ENCODE assay signal across 1 cellular context in genomic region chr14:24978862-24979724, GRCh38.
TF ChIP-seq lines count a peak whose summit lies in the region.

No MANE protein-coding gene starts in this region.

TF ChIP-seq in GM12878, 131 proteins besides CTCF, POLR2A, EP300 and RAD21 (continued from another document and continues in another):
- TF ChIP-seq POLR2AphosphoS2 (IDR thresholded peaks at IDR 0.05; ENCODE audit: low read depth, low read length): no peak
- TF ChIP-seq ATF7 (IDR thresholded peaks at IDR 0.05; ENCODE audit: low read depth): peak; percentile 98
- peak; percentile 32; the same call in 1 of the 2 replicates for TF ChIP-seq IRF4 (IDR thresholded peaks at IDR 0.05; ENCODE audit: low read depth, low read length)
- TF ChIP-seq CREB1 (IDR thresholded peaks at IDR 0.05; ENCODE audit: low read depth): no peak
- no peak for TF ChIP-seq BRCA1 (IDR thresholded peaks at IDR 0.05; ENCODE audit: low read depth, low read length)
- no peak for TF ChIP-seq POU2F2 (IDR thresholded peaks at IDR 0.05; ENCODE audit: borderline replicate concordance, low read depth, low read length)
- TF ChIP-seq ZNF592 (IDR thresholded peaks at IDR 0.05): no peak
- TF ChIP-seq RUNX3 (IDR thresholded peaks at IDR 0.05; ENCODE audit: low read length): peak; percentile 18; the same call in 1 of the 2 replicates
- no peak for TF ChIP-seq MXI1 (IDR thresholded peaks at IDR 0.05; ENCODE audit: low read depth, low read length)
- TF ChIP-seq, protein P1, sequence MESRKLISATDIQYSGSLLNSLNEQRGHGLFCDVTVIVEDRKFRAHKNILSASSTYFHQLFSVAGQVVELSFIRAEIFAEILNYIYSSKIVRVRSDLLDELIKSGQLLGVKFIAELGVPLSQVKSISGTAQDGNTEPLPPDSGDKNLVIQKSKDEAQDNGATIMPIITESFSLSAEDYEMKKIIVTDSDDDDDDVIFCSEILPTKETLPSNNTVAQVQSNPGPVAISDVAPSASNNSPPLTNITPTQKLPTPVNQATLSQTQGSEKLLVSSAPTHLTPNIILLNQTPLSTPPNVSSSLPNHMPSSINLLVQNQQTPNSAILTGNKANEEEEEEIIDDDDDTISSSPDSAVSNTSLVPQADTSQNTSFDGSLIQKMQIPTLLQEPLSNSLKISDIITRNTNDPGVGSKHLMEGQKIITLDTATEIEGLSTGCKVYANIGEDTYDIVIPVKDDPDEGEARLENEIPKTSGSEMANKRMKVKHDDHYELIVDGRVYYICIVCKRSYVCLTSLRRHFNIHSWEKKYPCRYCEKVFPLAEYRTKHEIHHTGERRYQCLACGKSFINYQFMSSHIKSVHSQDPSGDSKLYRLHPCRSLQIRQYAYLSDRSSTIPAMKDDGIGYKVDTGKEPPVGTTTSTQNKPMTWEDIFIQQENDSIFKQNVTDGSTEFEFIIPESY (IDR thresholded peaks at IDR 0.05): no peak
- no peak for TF ChIP-seq SMAD1 (IDR thresholded peaks at IDR 0.05; ENCODE audit: low read depth, partially characterized antibody)
- TF ChIP-seq CHD1 (IDR thresholded peaks at IDR 0.05; ENCODE audit: low read depth, low read length): no peak
- TF ChIP-seq, protein P2, sequence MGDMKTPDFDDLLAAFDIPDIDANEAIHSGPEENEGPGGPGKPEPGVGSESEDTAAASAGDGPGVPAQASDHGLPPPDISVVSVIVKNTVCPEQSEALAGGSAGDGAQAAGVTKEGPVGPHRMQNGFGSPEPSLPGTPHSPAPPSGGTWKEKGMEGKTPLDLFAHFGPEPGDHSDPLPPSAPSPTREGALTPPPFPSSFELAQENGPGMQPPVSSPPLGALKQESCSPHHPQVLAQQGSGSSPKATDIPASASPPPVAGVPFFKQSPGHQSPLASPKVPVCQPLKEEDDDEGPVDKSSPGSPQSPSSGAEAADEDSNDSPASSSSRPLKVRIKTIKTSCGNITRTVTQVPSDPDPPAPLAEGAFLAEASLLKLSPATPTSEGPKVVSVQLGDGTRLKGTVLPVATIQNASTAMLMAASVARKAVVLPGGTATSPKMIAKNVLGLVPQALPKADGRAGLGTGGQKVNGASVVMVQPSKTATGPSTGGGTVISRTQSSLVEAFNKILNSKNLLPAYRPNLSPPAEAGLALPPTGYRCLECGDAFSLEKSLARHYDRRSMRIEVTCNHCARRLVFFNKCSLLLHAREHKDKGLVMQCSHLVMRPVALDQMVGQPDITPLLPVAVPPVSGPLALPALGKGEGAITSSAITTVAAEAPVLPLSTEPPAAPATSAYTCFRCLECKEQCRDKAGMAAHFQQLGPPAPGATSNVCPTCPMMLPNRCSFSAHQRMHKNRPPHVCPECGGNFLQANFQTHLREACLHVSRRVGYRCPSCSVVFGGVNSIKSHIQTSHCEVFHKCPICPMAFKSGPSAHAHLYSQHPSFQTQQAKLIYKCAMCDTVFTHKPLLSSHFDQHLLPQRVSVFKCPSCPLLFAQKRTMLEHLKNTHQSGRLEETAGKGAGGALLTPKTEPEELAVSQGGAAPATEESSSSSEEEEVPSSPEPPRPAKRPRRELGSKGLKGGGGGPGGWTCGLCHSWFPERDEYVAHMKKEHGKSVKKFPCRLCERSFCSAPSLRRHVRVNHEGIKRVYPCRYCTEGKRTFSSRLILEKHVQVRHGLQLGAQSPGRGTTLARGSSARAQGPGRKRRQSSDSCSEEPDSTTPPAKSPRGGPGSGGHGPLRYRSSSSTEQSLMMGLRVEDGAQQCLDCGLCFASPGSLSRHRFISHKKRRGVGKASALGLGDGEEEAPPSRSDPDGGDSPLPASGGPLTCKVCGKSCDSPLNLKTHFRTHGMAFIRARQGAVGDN (IDR thresholded peaks at IDR 0.05): peak; percentile 40
- no peak for TF ChIP-seq SREBF2 (IDR thresholded peaks at IDR 0.05; ENCODE audit: low read length)
- TF ChIP-seq IKZF1 (conservative IDR thresholded peaks at IDR 0.05): peak; percentile 42
- TF ChIP-seq BHLHE40 (IDR thresholded peaks at IDR 0.05; ENCODE audit: borderline replicate concordance in 1 of 2, low read depth in 2 of 2, low read length in 1 of 2): peak; percentile 7 to 28; a peak in 2 of 4 replicates
- no peak for TF ChIP-seq RELA (IDR thresholded peaks at IDR 0.05; ENCODE audit: borderline replicate concordance, partially characterized antibody)
- TF ChIP-seq ZNF24 (IDR thresholded peaks at IDR 0.05): peak; percentile 95
- peak; percentile 89 for TF ChIP-seq MTA2 (IDR thresholded peaks at IDR 0.05; ENCODE audit: low read depth)
- TF ChIP-seq ESRRA (IDR thresholded peaks at IDR 0.05; ENCODE audit: low read length): no peak
- 0 out of 2 replicates have a peak, but pooled peaks have one; percentile 22 for TF ChIP-seq CHD2 (IDR thresholded peaks at IDR 0.05; ENCODE audit: borderline replicate concordance, low read depth, low read length)
- TF ChIP-seq NBN (IDR thresholded peaks at IDR 0.05): peak; percentile 52; the same call in 1 of the 2 replicates
- TF ChIP-seq ETV6 (conservative IDR thresholded peaks at IDR 0.05 in 1 of 2, IDR thresholded peaks at IDR 0.05 in 1 of 2; ENCODE audit: borderline replicate concordance in 1 of 2, low read depth in 1 of 2): no peak
- TF ChIP-seq ATF2 (IDR thresholded peaks at IDR 0.05; ENCODE audit: low read length): peak; percentile 34; the same call in 1 of the 2 replicates
- TF ChIP-seq TARDBP (IDR thresholded peaks at IDR 0.05; ENCODE audit: borderline replicate concordance): no peak
- TF ChIP-seq CEBPB (IDR thresholded peaks at IDR 0.05; ENCODE audit: borderline replicate concordance in 1 of 2, low read depth in 2 of 2, low read length in 2 of 2): no peak
- no peak for TF ChIP-seq RBBP5 (conservative IDR thresholded peaks at IDR 0.05)
- TF ChIP-seq FOXM1 (IDR thresholded peaks at IDR 0.05; ENCODE audit: low read depth, low read length): no peak
- TF ChIP-seq EZH2 (IDR thresholded peaks at IDR 0.05; ENCODE audit: borderline replicate concordance, control insufficient read depth, low read depth, low read length): no peak
- TF ChIP-seq HDAC2 (IDR thresholded peaks at IDR 0.05): no peak
- peak; percentile 66 for TF ChIP-seq BCL11A (IDR thresholded peaks at IDR 0.05; ENCODE audit: low read depth, low read length)
- no peak; the same call in 1 of the 2 replicates for TF ChIP-seq RAD51 (IDR thresholded peaks at IDR 0.05)
- peak; percentile 75; the same call in 1 of the 2 replicates for TF ChIP-seq DPF2 (IDR thresholded peaks at IDR 0.05)
- TF ChIP-seq, protein P3, sequence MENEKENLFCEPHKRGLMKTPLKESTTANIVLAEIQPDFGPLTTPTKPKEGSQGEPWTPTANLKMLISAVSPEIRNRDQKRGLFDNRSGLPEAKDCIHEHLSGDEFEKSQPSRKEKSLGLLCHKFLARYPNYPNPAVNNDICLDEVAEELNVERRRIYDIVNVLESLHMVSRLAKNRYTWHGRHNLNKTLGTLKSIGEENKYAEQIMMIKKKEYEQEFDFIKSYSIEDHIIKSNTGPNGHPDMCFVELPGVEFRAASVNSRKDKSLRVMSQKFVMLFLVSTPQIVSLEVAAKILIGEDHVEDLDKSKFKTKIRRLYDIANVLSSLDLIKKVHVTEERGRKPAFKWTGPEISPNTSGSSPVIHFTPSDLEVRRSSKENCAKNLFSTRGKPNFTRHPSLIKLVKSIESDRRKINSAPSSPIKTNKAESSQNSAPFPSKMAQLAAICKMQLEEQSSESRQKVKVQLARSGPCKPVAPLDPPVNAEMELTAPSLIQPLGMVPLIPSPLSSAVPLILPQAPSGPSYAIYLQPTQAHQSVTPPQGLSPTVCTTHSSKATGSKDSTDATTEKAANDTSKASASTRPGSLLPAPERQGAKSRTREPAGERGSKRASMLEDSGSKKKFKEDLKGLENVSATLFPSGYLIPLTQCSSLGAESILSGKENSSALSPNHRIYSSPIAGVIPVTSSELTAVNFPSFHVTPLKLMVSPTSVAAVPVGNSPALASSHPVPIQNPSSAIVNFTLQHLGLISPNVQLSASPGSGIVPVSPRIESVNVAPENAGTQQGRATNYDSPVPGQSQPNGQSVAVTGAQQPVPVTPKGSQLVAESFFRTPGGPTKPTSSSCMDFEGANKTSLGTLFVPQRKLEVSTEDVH (IDR thresholded peaks at IDR 0.05; ENCODE audit: low read depth, partially characterized antibody): no peak
- TF ChIP-seq SPI1 (IDR thresholded peaks at IDR 0.05; ENCODE audit: borderline replicate concordance, insufficient read depth, low read depth, low read length): peak; percentile 48; the same call in 1 of the 2 replicates
- no peak for TF ChIP-seq YY1 (IDR thresholded peaks at IDR 0.05; ENCODE audit: low read depth, low read length)
- TF ChIP-seq IRF3 (IDR thresholded peaks at IDR 0.05): no peak
- 0 out of 2 replicates have a peak, but pooled peaks have one; percentile 36 for TF ChIP-seq TCF12 (IDR thresholded peaks at IDR 0.05; ENCODE audit: low read depth, low read length)
- no peak for TF ChIP-seq HSF1 (IDR thresholded peaks at IDR 0.05; ENCODE audit: low read depth, low read length)
- TF ChIP-seq ZBED1 (IDR thresholded peaks at IDR 0.05; ENCODE audit: borderline replicate concordance): no peak
- TF ChIP-seq NKRF (conservative IDR thresholded peaks at IDR 0.05): no peak
